Comparison of ENCODE assay signal across 8 cellular contexts in genomic region chr2:48414980-48415764, GRCh38. TPM values are rescaled to one million over a fixed set of nuclear protein-coding genes. Genes with fewer than 3 reads are reported as not detected.
A peak's percentile ranks its signal among the peaks of the same experiment; 100 is the strongest.
DNase-seq lines count a peak whose midpoint lies in the region; ATAC-seq, FAIRE-seq and TF ChIP-seq lines count a peak whose summit lies in the region.

No MANE protein-coding gene starts in this region.

- H3K4me1 ChIP-seq in H1 (replicated peaks in 1 of 4; ENCODE audit: control insufficient read depth in 3 of 4, insufficient read depth in 4 of 4, low read length in 3 of 4) = peaks cover 5 to 6% (median 6%) of the 10 kb centered on the region in 4 experiments
- H3K4me1 ChIP-seq in neuron (ENCODE audit: insufficient read depth, low read length) = peaks cover 20% of the 10 kb centered on the region

- H3K9ac ChIP-seq in H1 (replicated peaks in 1 of 4; ENCODE audit: extremely low read depth in 1 of 4, low read depth in 3 of 4, low read length in 3 of 4) = no peak overlapping the region; a peak in 1 of 7 replicates

- no peak overlapping the region for H2BK120ac ChIP-seq in H1 (replicated peaks; ENCODE audit: low read depth, low read length)

- H3K4ac ChIP-seq in H1 (replicated peaks; ENCODE audit: insufficient read length, low read depth, low read length) = no peak overlapping the region

- no peak overlapping the region for H3K4me3 ChIP-seq in H1 (ENCODE audit: extremely low read depth in 1 of 4, insufficient read depth in 2 of 4, low read depth in 3 of 4, low read length in 4 of 4)
- H3K4me3 ChIP-seq in neuron (ENCODE audit: low read length) = no peak overlapping the region

- no peak for FAIRE-seq in H1 (lab: Jason Lieb, UNC)

- no peak overlapping the region for H3K4me3 Mint-ChIP-seq in activated CD4-positive, alpha-beta memory T cell treated with anti-CD3 and anti-CD28 coated beads for 36 hours

- DNase-seq in DMS 273 (lab: John Stamatoyannopoulos, UW; ENCODE audit: unreplicated experiment) = peak; percentile 77
- peak; percentile 83 for DNase-seq in MV-4-11 (lab: John Stamatoyannopoulos, UW)
- DNase-seq in H1 (ENCODE audit: low read depth in 1 of 2, low spot score in 2 of 2) = no peak
- DNase-seq in activated CD4-positive, alpha-beta memory T cell treated with anti-CD3 and anti-CD28 coated beads for 36 hours = no peak

- H3K23ac ChIP-seq in H1 (ENCODE audit: insufficient read length) = no peak overlapping the region

- no peak for TF ChIP-seq EP300 in H1 (IDR thresholded peaks at IDR 0.05; ENCODE audit: borderline replicate concordance in 1 of 2, low read depth in 2 of 2, low read length in 2 of 2)

- intact Hi-C loops in activated CD4-positive, alpha-beta memory T cell treated with anti-CD3 and anti-CD28 coated beads for 36 hours (cut with micrococcal nuclease) = no loop called here

- H3K4me2 ChIP-seq in H1 (ENCODE audit: insufficient read depth in 1 of 2, low read depth in 2 of 2, low read length in 2 of 2) = no peak overlapping the region

- no peak overlapping the region for H3K27ac ChIP-seq in H1 (ENCODE audit: low read depth, low read length)

- H3K14ac ChIP-seq in H1 (ENCODE audit: insufficient read length) = no peak overlapping the region

- H3K27me3 Mint-ChIP-seq in activated CD4-positive, alpha-beta memory T cell treated with anti-CD3 and anti-CD28 coated beads for 36 hours = no peaks in the 10 kb centered on the region

- no peak overlapping the region for H4K91ac ChIP-seq in H1 (replicated peaks; ENCODE audit: insufficient read length, low read length)

- H2AFZ ChIP-seq in H1 (ENCODE audit: low read length) = peak overlapping the region; percentile 84
- peak overlapping the region; percentile 59 for H2AFZ ChIP-seq in neuron (ENCODE audit: low read depth, low read length)

- H3K18ac ChIP-seq in H1 (ENCODE audit: extremely low read depth, low read length) = no peak overlapping the region

- H2BK20ac ChIP-seq in H1 (ENCODE audit: low read length) = no peak overlapping the region

- H3K79me2 ChIP-seq in H1 (ENCODE audit: control insufficient read depth in 1 of 2, insufficient read depth in 2 of 2, low read length in 2 of 2) = no peaks in the 10 kb centered on the region

- TF ChIP-seq CTCF in H1 (IDR thresholded peaks at IDR 0.05; ENCODE audit: control extremely low read depth in 1 of 3, insufficient read depth in 1 of 3, low read depth in 1 of 3, low read length in 3 of 3) = no peak

- no peaks in the 10 kb centered on the region for H3K36me3 Mint-ChIP-seq in activated CD4-positive, alpha-beta memory T cell treated with anti-CD3 and anti-CD28 coated beads for 36 hours

- no peak overlapping the region for H4K5ac ChIP-seq in H1 (ENCODE audit: insufficient read length, low read depth, low read length)

- H3K56ac ChIP-seq in H1 (replicated peaks; ENCODE audit: insufficient read length, low read depth, low read length) = no peak overlapping the region

- H3K27me3 ChIP-seq in H1 (replicated peaks in 1 of 4; ENCODE audit: control insufficient read depth in 3 of 4, extremely low read depth in 1 of 4, insufficient read depth in 3 of 4, low read length in 3 of 4) (no peaks in the 10 kb centered on the region; a peak in 2 of 7 replicates), neuron (ENCODE audit: insufficient read depth, low read length) (no peaks in the 10 kb centered on the region)

- H4K8ac ChIP-seq in H1 (ENCODE audit: extremely low read depth, insufficient read depth, low read length) = no peak overlapping the region

- no peaks in the 10 kb centered on the region; the same call in 1 of the 2 replicates for H3K79me1 ChIP-seq in H1 (ENCODE audit: low read depth, low read length)

- CTCF ChIA-PET in H1 (lab: Charles Lee; ENCODE audit: partially characterized antibody) = interaction anchor here (0.7 to 1.4 kb wide), 6 partner anchors 102 to 558 kb away, joined by 3 to 5 read pairs (median 3); no protein-coding TSS in a partner anchor
- CTCF ChIA-PET in activated CD4-positive, alpha-beta memory T cell treated with anti-CD3 and anti-CD28 coated beads for 36 hours (lab: Charles Lee) = interaction anchor here (1.9 kb wide), 1 partner anchor 308 kb away, joined by 6 read pairs; no protein-coding TSS in a partner anchor

- no peak overlapping the region for H3K27ac Mint-ChIP-seq in activated CD4-positive, alpha-beta memory T cell treated with anti-CD3 and anti-CD28 coated beads for 36 hours

- no peaks in the 10 kb centered on the region for H3K36me3 ChIP-seq in H1 (ENCODE audit: control insufficient read depth in 2 of 4, insufficient read depth in 4 of 4, low read length in 3 of 4)
- no peaks in the 10 kb centered on the region for H3K36me3 ChIP-seq in neuron (ENCODE audit: insufficient read depth, low read length)

- peak overlapping the region; percentile 2 for H2BK12ac ChIP-seq in H1 (ENCODE audit: low read depth, low read length)

- TF ChIP-seq RAD21 in H1 (IDR thresholded peaks at IDR 0.05 in 1 of 2, conservative IDR thresholded peaks at IDR 0.05 in 1 of 2; ENCODE audit: low read depth in 2 of 2, low read length in 2 of 2) = no peak

- H3K4me1 Mint-ChIP-seq in activated CD4-positive, alpha-beta memory T cell treated with anti-CD3 and anti-CD28 coated beads for 36 hours (ENCODE audit: low read depth) = peaks cover 24% of the 10 kb centered on the region

- TF ChIP-seq POLR2A in H1 (IDR thresholded peaks at IDR 0.05; ENCODE audit: control extremely low read depth in 1 of 2, low read depth in 2 of 2, low read length in 2 of 2) = no peak

- H2BK5ac ChIP-seq in H1 (ENCODE audit: low read depth, low read length) = no peak overlapping the region

- H3K9me3 Mint-ChIP-seq in activated CD4-positive, alpha-beta memory T cell treated with anti-CD3 and anti-CD28 coated beads for 36 hours = peaks cover 3% of the 10 kb centered on the region

- H3K9me3 ChIP-seq in H1 (ENCODE audit: insufficient read depth in 2 of 2, low read depth in 1 of 2, low read length in 1 of 2) (no peaks in the 10 kb centered on the region), neuron (ENCODE audit: low read length) (no peaks in the 10 kb centered on the region)

- no peak overlapping the region for H2AK5ac ChIP-seq in H1 (ENCODE audit: low read depth, low read length)

- no peak overlapping the region for H2BK15ac ChIP-seq in H1 (ENCODE audit: low read length)

- WGBS in H1 (ENCODE audit: extremely low coverage in 1 of 2, insufficient coverage in 1 of 2, insufficient read length in 1 of 2, insufficient replicate concordance in 2 of 2, low coverage in 1 of 2, low lambda C conversion rate in 2 of 2, missing lambda C conversion rate in 1 of 2), 2 experiments = 84% methylated on average over 11 of the region's 11 CpGs; no CpG with 5 or more reads in 1 of the 2 experiments

- no peaks in the 10 kb centered on the region for H4K20me1 ChIP-seq in H1 (replicated peaks in 1 of 2; ENCODE audit: control insufficient read depth in 1 of 2, insufficient read depth in 2 of 2, low read length in 2 of 2)

- H3K23me2 ChIP-seq in H1 (ENCODE audit: low read depth, low read length) = no peaks in the 10 kb centered on the region

- ATAC-seq in HG03196 (IDR thresholded peaks at IDR 0.05; ENCODE audit: unreplicated experiment) = no peak
- ATAC-seq in GM18867 (IDR thresholded peaks at IDR 0.05; ENCODE audit: unreplicated experiment) = no peak
- no peak for ATAC-seq in HG02973 (IDR thresholded peaks at IDR 0.05; ENCODE audit: unreplicated experiment)

- POLR2A ChIA-PET in H1 (lab: Charles Lee; ENCODE audit: partially characterized antibody) = no interaction called here
- POLR2A ChIA-PET in activated CD4-positive, alpha-beta memory T cell treated with anti-CD3 and anti-CD28 coated beads for 36 hours (lab: Charles Lee) = no interaction called here

TF ChIP-seq in H1, 55 proteins besides CTCF, POLR2A, EP300 and RAD21 (continues in another document):
- TF ChIP-seq KDM4A (IDR thresholded peaks at IDR 0.05; ENCODE audit: low read depth, low read length, severe bottlenecking) = no peak
- TF ChIP-seq CBX5 (IDR thresholded peaks at IDR 0.05; ENCODE audit: low read depth, low read length) = no peak
- no peak for TF ChIP-seq SP1 (IDR thresholded peaks at IDR 0.05; ENCODE audit: low read depth, low read length)
- no peak for TF ChIP-seq EGR1 (IDR thresholded peaks at IDR 0.05; ENCODE audit: borderline replicate concordance, low read depth, low read length)
- no peak for TF ChIP-seq CEBPB (IDR thresholded peaks at IDR 0.05; ENCODE audit: low read depth, low read length)

RNA-seq across cellular contexts. Expression of gene PPP1R21, which starts 25.4 kb away (rescaled TPM):
- total RNA-seq in H1 (2021; fragmentation: NEBNext Ultra II Directional; extraction: Animal tissue kit (Norgen Biotek cat#: 25700)) = 17.3 and 18.6 TPM in 2 replicates
- polyA plus RNA-seq in H1 (2011; rRNA removed) = 7.8 and 9.6 TPM in 2 replicates
- polyA plus RNA-seq in H1 (2011; cell fraction: cytosol; rRNA removed) = 11.5 TPM
- 11.3 TPM for polyA plus RNA-seq in H1 (2011; cell fraction: nucleus; rRNA removed)
- 9.7 to 13.7 TPM (median 10.4 TPM) in 4 replicates for polyA plus RNA-seq in H1 (2012, experiment 1 of 2)
- 1.9 TPM for polyA plus RNA-seq in H1 (2012, experiment 2 of 2)
- polyA plus RNA-seq in H1 (2013, experiment 1 of 2) = 12.7 TPM
- 13.8 TPM for polyA plus RNA-seq in H1 (2013, experiment 2 of 2)
- polyA minus RNA-seq in H1 (2011; rRNA and poly(A)+ RNA removed) = 8.8 and 19.1 TPM in 2 replicates
- polyA minus RNA-seq in H1 (2011; cell fraction: cytosol; rRNA and poly(A)+ RNA removed) = 6.3 TPM
- 20.8 TPM for polyA minus RNA-seq in H1 (2011; cell fraction: nucleus; rRNA and poly(A)+ RNA removed)
- 10 to 100 TPM; 18.7 to 19.6 TPM for total RNA-seq in activated CD4-positive, alpha-beta memory T cell treated with anti-CD3 and anti-CD28 coated beads for 36 hours

Comparison
In these comparisons a context has a peak if more than half of its experiments do, and no peak if none do; other contexts are left out.
1. DNase-seq: peak in DMS 273 (single experiment) and MV-4-11 (single experiment); none in H1 (0 of 2) and activated CD4-positive, alpha-beta memory T cell treated with anti-CD3 and anti-CD28 coated beads for 36 hours (single experiment).